In genomic region chr11:72112541-72113136, GRCh38 we compare ENCODE assay signal across 1 cellular context.
A peak's percentile ranks its signal among the peaks of the same experiment; 100 is the strongest.
TF ChIP-seq lines count a peak whose summit lies in the region.

TSS of gene ANAPC15 (minus strand) at chr11:72112695. CDS start at chr11:72111276, 1,419 bp downstream.

TF ChIP-seq in GM12878, 131 proteins besides CTCF, POLR2A, EP300 and RAD21 (continued from another document):
- no peak for TF ChIP-seq FOXK2 (IDR thresholded peaks at IDR 0.05)
- peak; percentile 91 for TF ChIP-seq KLF5 (IDR thresholded peaks at IDR 0.05; ENCODE audit: partially characterized antibody)
- peak; percentile 17; the same call in 1 of the 2 replicates for TF ChIP-seq MLLT1 (IDR thresholded peaks at IDR 0.05)
- TF ChIP-seq RELA (IDR thresholded peaks at IDR 0.05; ENCODE audit: borderline replicate concordance, partially characterized antibody), result peak; percentile 45
- TF ChIP-seq NBN (IDR thresholded peaks at IDR 0.05), result peak; percentile 91
- TF ChIP-seq RCOR1 (conservative IDR thresholded peaks at IDR 0.05; ENCODE audit: low read depth, low read length), result no peak
- no peak for TF ChIP-seq NFXL1 (IDR thresholded peaks at IDR 0.05; ENCODE audit: borderline replicate concordance)
- peak; percentile 97 for TF ChIP-seq SMAD5 (IDR thresholded peaks at IDR 0.05; ENCODE audit: low read depth)
- TF ChIP-seq HDGF (IDR thresholded peaks at IDR 0.05), result peak; percentile 27; the same call in 1 of the 2 replicates
- TF ChIP-seq SMAD1 (IDR thresholded peaks at IDR 0.05; ENCODE audit: low read depth, partially characterized antibody), result peak; percentile 94
- TF ChIP-seq TBL1XR1 (IDR thresholded peaks at IDR 0.05; ENCODE audit: low read depth, low read length), result 0 out of 2 replicates have a peak, but pooled peaks have one; percentile 72
- TF ChIP-seq CHD4 (IDR thresholded peaks at IDR 0.05), result no peak
- peak; percentile 90; the same call in 1 of the 2 replicates for TF ChIP-seq ZNF207 (IDR thresholded peaks at IDR 0.05; ENCODE audit: borderline replicate concordance)
- TF ChIP-seq BHLHE40 (IDR thresholded peaks at IDR 0.05; ENCODE audit: borderline replicate concordance in 1 of 2, low read depth in 2 of 2, low read length in 1 of 2), result peak; percentile 38 to 77; a peak in 2 of 4 replicates
- TF ChIP-seq CBFB (IDR thresholded peaks at IDR 0.05; ENCODE audit: low read depth), result peak; percentile 92
- peak; percentile 64; the same call in 1 of the 2 replicates for TF ChIP-seq SREBF1 (IDR thresholded peaks at IDR 0.05; ENCODE audit: low read length)
- TF ChIP-seq POLR2AphosphoS2 (IDR thresholded peaks at IDR 0.05; ENCODE audit: low read depth, low read length), result peak; percentile 98
- peak; percentile 88 for TF ChIP-seq CREM (IDR thresholded peaks at IDR 0.05; ENCODE audit: low read depth)
- peak; percentile 80; the same call in 1 of the 2 replicates for TF ChIP-seq YY1 (IDR thresholded peaks at IDR 0.05; ENCODE audit: low read depth, low read length)
TF ChIP-seq in GM12878: peak in this region for 52.
